Comparison of ENCODE assay signal across 7 cellular contexts in genomic region chr3:197027896-197028710, GRCh38. TPM values are rescaled to one million over a fixed set of nuclear protein-coding genes. Genes with fewer than 3 reads are reported as not detected.
DNase-seq lines count a peak whose midpoint lies in the region; ATAC-seq, FAIRE-seq and TF ChIP-seq lines count a peak whose summit lies in the region.

No MANE protein-coding gene starts in this region.

- in situ Hi-C loops in K562 (cut with MboI): no loop called here

- H3K4me3 Mint-ChIP-seq in nephron progenitor cell: peak overlapping the region; percentile 58

- ATAC-seq in HG03354 (IDR thresholded peaks at IDR 0.05; ENCODE audit: poor library complexity, severe bottlenecking, unreplicated experiment) (peak; percentile 13), K562 (no peak)

- no TSS peak for BruUV-seq in K562 (replicated peaks; lab: Mats Ljungman, UMichigan)

- FAIRE-seq in K562 (lab: Jason Lieb, UNC): no peak

- peaks cover 6% of the 10 kb centered on the region; the same call in 1 of the 2 replicates for H4K20me1 ChIP-seq in K562 (replicated peaks; ENCODE audit: control insufficient read depth, insufficient read depth, low read length)

- H3K27ac Mint-ChIP-seq in nephron progenitor cell: no peak overlapping the region

- no peaks in the 10 kb centered on the region for H3K36me3 Mint-ChIP-seq in nephron progenitor cell (ENCODE audit: low read depth)

- no peaks in the 10 kb centered on the region for H3K9me3 ChIP-seq in ES-I3 (ENCODE audit: control insufficient read depth, insufficient read depth, low read length)
- no peaks in the 10 kb centered on the region for H3K9me3 ChIP-seq in K562 (replicated peaks; ENCODE audit: control insufficient read depth, insufficient read depth, low read depth, low read length)

- H3K4me3 ChIP-seq in K562: peak overlapping the region; percentile 84; the same call in 1 of the 2 replicates

- no peaks in the 10 kb centered on the region for H3K27me3 ChIP-seq in K562 (ENCODE audit: control insufficient read depth in 2 of 2, insufficient read depth in 2 of 2, low read length in 2 of 2)

- CTCF ChIA-PET in K562 (lab: Yijun Ruan, JAX; ENCODE audit: low intra/inter-chr PET ratio): no interaction called here

- H3K4me1 Mint-ChIP-seq in nephron progenitor cell: peaks cover 33% of the 10 kb centered on the region

- no peaks in the 10 kb centered on the region for H3K9me3 Mint-ChIP-seq in nephron progenitor cell

- WGBS in K562 (ENCODE audit: insufficient coverage, low coverage, missing lambda C conversion rate): 84% methylated on average over 18 of the region's 21 CpGs

- TF ChIP-seq POLR2A in K562 (conservative IDR thresholded peaks at IDR 0.05): no peak

- peak overlapping the region; percentile 93; the same call in 1 of the 2 replicates for H2AFZ ChIP-seq in K562 (ENCODE audit: low read depth, low read length)

- TF ChIP-seq EP300 in K562 (IDR thresholded peaks at IDR 0.05; ENCODE audit: low read length): no peak

- peaks cover 48% of the 10 kb centered on the region for H3K27me3 Mint-ChIP-seq in nephron progenitor cell (ENCODE audit: low read depth, poor library complexity)

- peaks cover 5% of the 10 kb centered on the region for H3K4me1 ChIP-seq in ES-I3 (ENCODE audit: insufficient read depth, low read length)
- peaks cover 25 to 64% of the 10 kb centered on the region in 2 experiments for H3K4me1 ChIP-seq in K562 (replicated peaks in 1 of 2; ENCODE audit: control insufficient read depth in 2 of 2, insufficient read depth in 2 of 2, low read length in 2 of 2)

- POLR2A ChIA-PET in K562 (lab: Yijun Ruan, JAX): interaction anchor here (0.6 to 1.6 kb wide), 7 partner anchors 11 to 304 kb away, joined by 3 to 9 read pairs (median 4); partner anchors contain the start of gene NCBP2

- no peak for TF ChIP-seq CTCF in K562 (IDR thresholded peaks at IDR 0.05 in 2 of 3, conservative IDR thresholded peaks at IDR 0.05 in 1 of 3; ENCODE audit: insufficient read depth in 2 of 3, low read depth in 1 of 3, low read length in 3 of 3)
- TF ChIP-seq CTCF in nephron progenitor cell (IDR thresholded peaks at IDR 0.05): no peak

- H3K4me2 ChIP-seq in K562 (ENCODE audit: insufficient read depth, low read length): peak overlapping the region; percentile 76; the same call in 1 of the 2 replicates

- intact Hi-C loops in K562 (cut with micrococcal nuclease): no loop called here

- H3K9me1 ChIP-seq in K562 (ENCODE audit: control insufficient read depth, insufficient read depth, low read length): no peaks in the 10 kb centered on the region

- no peak overlapping the region for H3K27ac ChIP-seq in K562 (ENCODE audit: extremely low read depth, low read depth, low read length)

- H3K9ac ChIP-seq in ES-I3 (ENCODE audit: low read depth, low read length): peak overlapping the region; percentile 73; the same call in 1 of the 2 replicates
- peak overlapping the region in 1 of 2 experiments; percentile 95; a peak in 2 of 4 replicates for H3K9ac ChIP-seq in K562 (ENCODE audit: insufficient read depth in 1 of 2, low read depth in 2 of 2, low read length in 2 of 2)

- H3K36me3 ChIP-seq in ES-I3 (ENCODE audit: insufficient read depth, low read length): no peaks in the 10 kb centered on the region
- H3K36me3 ChIP-seq in K562 (ENCODE audit: control insufficient read depth, insufficient read depth, low read length): peaks cover 5% of the 10 kb centered on the region; the same call in 1 of the 3 replicates

- DNase-seq in K562 (ENCODE audit: extremely low read depth in 1 of 4, low spot score in 3 of 4) (peak in 1 of 4 experiments; percentile 4), nephron progenitor cell (no peak), cerebellum (ENCODE audit: low spot score) (no peak), iPS-NIHi11 (ENCODE audit: low spot score) (no peak)
- no peak for DNase-seq in effector CD8-positive, alpha-beta T cell (lab: John Stamatoyannopoulos, UW)

- H3K79me2 ChIP-seq in K562 (ENCODE audit: control insufficient read depth, insufficient read depth, low read length): peaks cover 4% of the 10 kb centered on the region; the same call in 2 of the 3 replicates

- TF ChIP-seq RAD21 in K562 (CRISPR knock-in tag; conservative IDR thresholded peaks at IDR 0.05 in 1 of 2, IDR thresholded peaks at IDR 0.05 in 1 of 2): no peak

TF ChIP-seq in K562, 482 proteins besides CTCF, POLR2A, EP300 and RAD21:
- TF ChIP-seq NR3C1 (CRISPR knock-in tag; IDR thresholded peaks at IDR 0.05): 0 out of 2 replicates have a peak, but pooled peaks have one; percentile 57
- TF ChIP-seq NFIC (IDR thresholded peaks at IDR 0.05): peak; percentile 74
- TF ChIP-seq STAT6 (CRISPR knock-in tag; IDR thresholded peaks at IDR 0.05): no peak
- no peak for TF ChIP-seq PML (IDR thresholded peaks at IDR 0.05; ENCODE audit: low read length)

RNA-seq across cellular contexts. Expression of gene MELTF, which starts 1.5 kb away (rescaled TPM):
- 21.6 and 62.0 TPM in 2 replicates for total RNA-seq in K562 (2011; cell fraction: chromatin; rRNA removed; ENCODE audit: low replicate concordance)
- total RNA-seq in K562 (2011; cell fraction: nucleolus; rRNA removed): 25.8 and 34.5 TPM in 2 replicates
- 24.9 and 29.2 TPM in 2 replicates for total RNA-seq in K562 (2011; cell fraction: nucleoplasm; rRNA removed)
- 6.8 and 8.4 TPM in 2 replicates for total RNA-seq in K562 (2014; rRNA removed)
- 3.0 and 3.3 TPM in 2 replicates for total RNA-seq in K562 (2014; rRNA removed; fragmentation: Illumina TruSeq; extraction: Trizol)
- 3.8 and 4.5 TPM in 2 replicates for total RNA-seq in K562 (2015; rRNA removed; fragmentation: Illumina TruSeq; extraction: Trizol)
- total RNA-seq in K562 (2021): 10.5 and 11.7 TPM in 2 replicates
- 4.0 and 4.8 TPM in 2 replicates for polyA plus RNA-seq in K562 (2011; rRNA removed)
- 3.0 and 7.4 TPM in 2 replicates for polyA plus RNA-seq in K562 (2011; cell fraction: cytosol; rRNA removed)
- 17.2 and 37.9 TPM in 2 replicates for polyA plus RNA-seq in K562 (2011; cell fraction: nucleus; rRNA removed)
- 6.7 and 10.6 TPM in 2 replicates for polyA plus RNA-seq in K562 (2012)
- 3.7 and 4.9 TPM in 2 replicates for polyA plus RNA-seq in K562 (2014; fragmentation: Illumina TruSeq; extraction: Trizol)
- under 1 TPM; 0.35 to 0.52 TPM for polyA plus RNA-seq in K562 (2014; fragmentation: Nextera tagmentation; extraction: Ambion mirVana)
- polyA plus RNA-seq in K562 (2014; rRNA removed): 8.1 and 8.6 TPM in 2 replicates
- 2.2 and 4.0 TPM in 2 replicates for polyA minus RNA-seq in K562 (2011; rRNA and poly(A)+ RNA removed)
- polyA minus RNA-seq in K562 (2011; cell fraction: cytosol; rRNA and poly(A)+ RNA removed): 1.9 and 4.6 TPM in 2 replicates
- 11.0 and 16.4 TPM in 2 replicates for polyA minus RNA-seq in K562 (2011; cell fraction: nucleus; rRNA and poly(A)+ RNA removed)
- total RNA-seq in cerebellum: 1.3 TPM

RNA-seq across cellular contexts. Expression of gene PIGZ, which starts 59.5 kb away (rescaled TPM):
- 3.6 and 5.8 TPM in 2 replicates for total RNA-seq in K562 (2011; cell fraction: chromatin; rRNA removed; ENCODE audit: low replicate concordance)
- total RNA-seq in K562 (2011; cell fraction: nucleolus; rRNA removed): 2.3 and 3.3 TPM in 2 replicates
- total RNA-seq in K562 (2011; cell fraction: nucleoplasm; rRNA removed): 3.5 and 4.7 TPM in 2 replicates
- total RNA-seq in K562 (2014; rRNA removed) (0.54 and 0.73 TPM in 2 replicates), K562 (2014; rRNA removed; fragmentation: Illumina TruSeq; extraction: Trizol) (0.48 and 0.76 TPM in 2 replicates), K562 (2015; rRNA removed; fragmentation: Illumina TruSeq; extraction: Trizol) (0.30 and 0.54 TPM in 2 replicates), K562 (2021) (0.87 and 1.0 TPM in 2 replicates), cerebellum (3.1 TPM)
- polyA plus RNA-seq in K562 (2011; rRNA removed) (1.8 and 2.8 TPM in 2 replicates), K562 (2014; fragmentation: Illumina TruSeq; extraction: Trizol) (0.79 and 0.91 TPM in 2 replicates), K562 (2014; fragmentation: Nextera tagmentation; extraction: Ambion mirVana) (under 1 TPM; 0.15 TPM), K562 (2014; rRNA removed) (1.2 and 2.0 TPM in 2 replicates)
- 2.3 and 2.8 TPM in 2 replicates for polyA plus RNA-seq in K562 (2011; cell fraction: cytosol; rRNA removed)
- 4.7 and 6.2 TPM in 2 replicates for polyA plus RNA-seq in K562 (2011; cell fraction: nucleus; rRNA removed)
- 1.2 and 4.7 TPM in 2 replicates for polyA plus RNA-seq in K562 (2012)
- polyA minus RNA-seq in K562 (2011; rRNA and poly(A)+ RNA removed): 1.0 and 1.1 TPM in 2 replicates
- 1.1 and 1.3 TPM in 2 replicates for polyA minus RNA-seq in K562 (2011; cell fraction: cytosol; rRNA and poly(A)+ RNA removed)
- polyA minus RNA-seq in K562 (2011; cell fraction: nucleus; rRNA and poly(A)+ RNA removed): 1.00 and 1.2 TPM in 2 replicates
